Comparison of ENCODE assay signal across 1 cellular context in genomic region chr2:239349448-239350135, GRCh38.
TF ChIP-seq lines count a peak whose summit lies in the region.

No MANE protein-coding gene starts in this region.

TF ChIP-seq in HEK293, 187 proteins besides CTCF, POLR2A, EP300 and RAD21 (continued from another document):
- TF ChIP-seq ZNF280C (tag by site-specific recombination; IDR thresholded peaks at IDR 0.05), result no peak
- no peak for TF ChIP-seq ZNF24 (tag by site-specific recombination; IDR thresholded peaks at IDR 0.05)
- TF ChIP-seq EGR2 (tag by site-specific recombination; IDR thresholded peaks at IDR 0.05; ENCODE audit: low read depth), result peak; percentile 8; the same call in 1 of the 2 replicates
- no peak for TF ChIP-seq ZNF488 (tag by site-specific recombination; IDR thresholded peaks at IDR 0.05)
- TF ChIP-seq ZNF610 (tag by site-specific recombination; IDR thresholded peaks at IDR 0.05; ENCODE audit: borderline replicate concordance), result no peak
- TF ChIP-seq BCL11A (tag by site-specific recombination; IDR thresholded peaks at IDR 0.05; ENCODE audit: low read depth), result no peak
- TF ChIP-seq, protein P1, sequence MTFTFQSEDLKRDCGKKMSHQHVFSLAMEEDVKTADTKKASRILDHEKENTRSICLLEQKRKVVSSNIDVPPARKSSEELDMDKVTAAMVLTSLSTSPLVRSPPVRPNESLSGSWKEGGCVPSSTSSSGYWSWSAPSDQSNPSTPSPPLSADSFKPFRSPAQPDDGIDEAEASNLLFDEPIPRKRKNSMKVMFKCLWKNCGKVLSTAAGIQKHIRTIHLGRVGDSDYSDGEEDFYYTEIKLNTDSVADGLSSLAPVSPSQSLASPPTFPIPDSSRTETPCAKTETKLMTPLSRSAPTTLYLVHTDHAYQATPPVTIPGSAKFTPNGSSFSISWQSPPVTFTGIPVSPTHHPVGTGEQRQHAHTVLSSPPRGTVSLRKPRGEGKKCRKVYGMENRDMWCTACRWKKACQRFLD (tag by site-specific recombination; IDR thresholded peaks at IDR 0.05), result no peak
- TF ChIP-seq, protein P2, sequence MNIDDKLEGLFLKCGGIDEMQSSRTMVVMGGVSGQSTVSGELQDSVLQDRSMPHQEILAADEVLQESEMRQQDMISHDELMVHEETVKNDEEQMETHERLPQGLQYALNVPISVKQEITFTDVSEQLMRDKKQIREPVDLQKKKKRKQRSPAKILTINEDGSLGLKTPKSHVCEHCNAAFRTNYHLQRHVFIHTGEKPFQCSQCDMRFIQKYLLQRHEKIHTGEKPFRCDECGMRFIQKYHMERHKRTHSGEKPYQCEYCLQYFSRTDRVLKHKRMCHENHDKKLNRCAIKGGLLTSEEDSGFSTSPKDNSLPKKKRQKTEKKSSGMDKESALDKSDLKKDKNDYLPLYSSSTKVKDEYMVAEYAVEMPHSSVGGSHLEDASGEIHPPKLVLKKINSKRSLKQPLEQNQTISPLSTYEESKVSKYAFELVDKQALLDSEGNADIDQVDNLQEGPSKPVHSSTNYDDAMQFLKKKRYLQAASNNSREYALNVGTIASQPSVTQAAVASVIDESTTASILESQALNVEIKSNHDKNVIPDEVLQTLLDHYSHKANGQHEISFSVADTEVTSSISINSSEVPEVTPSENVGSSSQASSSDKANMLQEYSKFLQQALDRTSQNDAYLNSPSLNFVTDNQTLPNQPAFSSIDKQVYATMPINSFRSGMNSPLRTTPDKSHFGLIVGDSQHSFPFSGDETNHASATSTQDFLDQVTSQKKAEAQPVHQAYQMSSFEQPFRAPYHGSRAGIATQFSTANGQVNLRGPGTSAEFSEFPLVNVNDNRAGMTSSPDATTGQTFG (tag by site-specific recombination; IDR thresholded peaks at IDR 0.05; ENCODE audit: borderline replicate concordance), result no peak
- TF ChIP-seq ZNF266 (tag by site-specific recombination; IDR thresholded peaks at IDR 0.05; ENCODE audit: low read depth), result no peak
- TF ChIP-seq, protein P3, sequence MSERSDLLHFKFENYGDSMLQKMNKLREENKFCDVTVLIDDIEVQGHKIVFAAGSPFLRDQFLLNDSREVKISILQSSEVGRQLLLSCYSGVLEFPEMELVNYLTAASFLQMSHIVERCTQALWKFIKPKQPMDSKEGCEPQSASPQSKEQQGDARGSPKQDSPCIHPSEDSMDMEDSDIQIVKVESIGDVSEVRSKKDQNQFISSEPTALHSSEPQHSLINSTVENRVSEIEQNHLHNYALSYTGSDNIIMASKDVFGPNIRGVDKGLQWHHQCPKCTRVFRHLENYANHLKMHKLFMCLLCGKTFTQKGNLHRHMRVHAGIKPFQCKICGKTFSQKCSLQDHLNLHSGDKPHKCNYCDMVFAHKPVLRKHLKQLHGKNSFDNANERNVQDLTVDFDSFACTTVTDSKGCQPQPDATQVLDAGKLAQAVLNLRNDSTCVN (tag by site-specific recombination; optimal IDR thresholded peaks at IDR 0.05), result no peak
- TF ChIP-seq ZNF391 (tag by site-specific recombination; IDR thresholded peaks at IDR 0.05; ENCODE audit: borderline replicate concordance, low read depth), result no peak
- TF ChIP-seq, protein P4, sequence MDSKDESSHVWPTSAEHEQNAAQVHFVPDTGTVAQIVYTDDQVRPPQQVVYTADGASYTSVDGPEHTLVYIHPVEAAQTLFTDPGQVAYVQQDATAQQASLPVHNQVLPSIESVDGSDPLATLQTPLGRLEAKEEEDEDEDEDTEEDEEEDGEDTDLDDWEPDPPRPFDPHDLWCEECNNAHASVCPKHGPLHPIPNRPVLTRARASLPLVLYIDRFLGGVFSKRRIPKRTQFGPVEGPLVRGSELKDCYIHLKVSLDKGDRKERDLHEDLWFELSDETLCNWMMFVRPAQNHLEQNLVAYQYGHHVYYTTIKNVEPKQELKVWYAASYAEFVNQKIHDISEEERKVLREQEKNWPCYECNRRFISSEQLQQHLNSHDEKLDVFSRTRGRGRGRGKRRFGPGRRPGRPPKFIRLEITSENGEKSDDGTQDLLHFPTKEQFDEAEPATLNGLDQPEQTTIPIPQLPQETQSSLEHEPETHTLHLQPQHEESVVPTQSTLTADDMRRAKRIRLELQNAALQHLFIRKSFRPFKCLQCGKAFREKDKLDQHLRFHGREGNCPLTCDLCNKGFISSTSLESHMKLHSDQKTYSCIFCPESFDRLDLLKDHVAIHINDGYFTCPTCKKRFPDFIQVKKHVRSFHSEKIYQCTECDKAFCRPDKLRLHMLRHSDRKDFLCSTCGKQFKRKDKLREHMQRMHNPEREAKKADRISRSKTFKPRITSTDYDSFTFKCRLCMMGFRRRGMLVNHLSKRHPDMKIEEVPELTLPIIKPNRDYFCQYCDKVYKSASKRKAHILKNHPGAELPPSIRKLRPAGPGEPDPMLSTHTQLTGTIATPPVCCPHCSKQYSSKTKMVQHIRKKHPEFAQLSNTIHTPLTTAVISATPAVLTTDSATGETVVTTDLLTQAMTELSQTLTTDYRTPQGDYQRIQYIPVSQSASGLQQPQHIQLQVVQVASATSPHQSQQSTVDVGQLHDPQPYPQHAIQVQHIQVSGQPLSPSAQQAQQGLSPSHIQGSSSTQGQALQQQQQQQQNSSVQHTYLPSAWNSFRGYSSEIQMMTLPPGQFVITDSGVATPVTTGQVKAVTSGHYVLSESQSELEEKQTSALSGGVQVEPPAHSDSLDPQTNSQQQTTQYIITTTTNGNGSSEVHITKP (tag by site-specific recombination; IDR thresholded peaks at IDR 0.05), result no peak
- TF ChIP-seq ZNF623 (tag by site-specific recombination; IDR thresholded peaks at IDR 0.05), result no peak
- TF ChIP-seq ZIC2 (tag by site-specific recombination; IDR thresholded peaks at IDR 0.05), result peak; percentile 79
- TF ChIP-seq TRIM28 (IDR thresholded peaks at IDR 0.05; ENCODE audit: borderline replicate concordance, low read length), result no peak
- TF ChIP-seq, protein P5, sequence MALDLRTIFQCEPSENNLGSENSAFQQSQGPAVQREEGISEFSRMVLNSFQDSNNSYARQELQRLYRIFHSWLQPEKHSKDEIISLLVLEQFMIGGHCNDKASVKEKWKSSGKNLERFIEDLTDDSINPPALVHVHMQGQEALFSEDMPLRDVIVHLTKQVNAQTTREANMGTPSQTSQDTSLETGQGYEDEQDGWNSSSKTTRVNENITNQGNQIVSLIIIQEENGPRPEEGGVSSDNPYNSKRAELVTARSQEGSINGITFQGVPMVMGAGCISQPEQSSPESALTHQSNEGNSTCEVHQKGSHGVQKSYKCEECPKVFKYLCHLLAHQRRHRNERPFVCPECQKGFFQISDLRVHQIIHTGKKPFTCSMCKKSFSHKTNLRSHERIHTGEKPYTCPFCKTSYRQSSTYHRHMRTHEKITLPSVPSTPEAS (tag by site-specific recombination; IDR thresholded peaks at IDR 0.05), result no peak
- TF ChIP-seq PRDM1 (tag by site-specific recombination; IDR thresholded peaks at IDR 0.05), result no peak
- TF ChIP-seq ZBTB8A (tag by site-specific recombination; IDR thresholded peaks at IDR 0.05), result peak; percentile 19; the same call in 1 of the 2 replicates
- peak; percentile 44 for TF ChIP-seq GLIS1 (tag by site-specific recombination; IDR thresholded peaks at IDR 0.05)
- peak; percentile 42; the same call in 1 of the 2 replicates for TF ChIP-seq ZFHX2 (tag by site-specific recombination; conservative IDR thresholded peaks at IDR 0.05)
- TF ChIP-seq ZNF121 (tag by site-specific recombination; IDR thresholded peaks at IDR 0.05), result no peak
- no peak for TF ChIP-seq ZNF654 (tag by site-specific recombination; IDR thresholded peaks at IDR 0.05; ENCODE audit: low read depth)
TF ChIP-seq in HEK293: peak in this region for 6.
